In genomic region chr4:2837904-2838496, GRCh38 we compare ENCODE assay signal across 8 cellular contexts. TPM values are rescaled to one million over a fixed set of nuclear protein-coding genes. Genes with fewer than 3 reads are reported as not detected.
DNase-seq lines count a peak whose midpoint lies in the region; ATAC-seq and TF ChIP-seq lines count a peak whose summit lies in the region.

No MANE protein-coding gene starts in this region.

- H3K23me2 ChIP-seq in H9 (ENCODE audit: insufficient read length, low read depth, low read length, poor library complexity, severe bottlenecking): peaks cover 2% of the 10 kb centered on the region

- no peak overlapping the region for H4K91ac ChIP-seq in H9 (ENCODE audit: insufficient read length, low read depth, low read length)

- no peak for TF ChIP-seq CTCF in H9 (conservative IDR thresholded peaks at IDR 0.05)

- no peaks in the 10 kb centered on the region; the same call in 1 of the 2 replicates for H3K4me1 ChIP-seq in H9 (ENCODE audit: insufficient read depth, low read length)
- peaks cover 11 to 18% of the 10 kb centered on the region in 2 donors for H3K4me1 ChIP-seq in mucosa of rectum (ENCODE audit: control insufficient read depth in 2 of 2, insufficient read depth in 2 of 2, low read length in 2 of 2)

- no peak overlapping the region for H4K5ac ChIP-seq in H9 (ENCODE audit: insufficient read length, low read depth, low read length)

- H3K27me3 ChIP-seq in H9 (ENCODE audit: insufficient read depth, low read length): no peaks in the 10 kb centered on the region
- no peaks in the 10 kb centered on the region for H3K27me3 ChIP-seq in mucosa of rectum (ENCODE audit: control insufficient read depth in 2 of 2, insufficient read depth in 2 of 2, low read length in 2 of 2)
- H3K27me3 ChIP-seq in MG63: no peaks in the 10 kb centered on the region

- H4K20me1 ChIP-seq in H9 (ENCODE audit: control insufficient read depth, insufficient read depth, insufficient read length): peaks cover 2% of the 10 kb centered on the region

- peaks cover 5 to 8% of the 10 kb centered on the region in 2 experiments; a peak in 3 of 5 replicates for H3K9me3 Mint-ChIP-seq in H9

- H3K9ac ChIP-seq in H9 (ENCODE audit: extremely low read depth, insufficient read length, low read length) (no peak overlapping the region), mucosa of rectum (ENCODE audit: low read depth in 1 of 2, low read length in 2 of 2) (peak overlapping the region; percentile 0 to 18)

- H4K8ac ChIP-seq in H9 (replicated peaks; ENCODE audit: insufficient read length, low read depth, low read length): no peak overlapping the region

- peaks cover 22 to 26% of the 10 kb centered on the region in 2 experiments for H3K4me1 Mint-ChIP-seq in H9

- H2BK12ac ChIP-seq in H9 (ENCODE audit: insufficient read length, low read depth, low read length): no peak overlapping the region

- DNase-seq in H9 (no peak), dermis microvascular lymphatic vessel endothelial cell (ENCODE audit: low read depth in 2 of 2) (peak; percentile 55 to 83), NCI-H446 treated with DMSO at 0.1 percent for 48 hours (lab: John Stamatoyannopoulos, UW) (no peak), MG63 (no peak)
- DNase-seq in activated CD4-positive, alpha-beta T cell treated with anti-CD3 and anti-CD28 coated beads for 1 hour: peak; percentile 54
- DNase-seq in stimulated activated naive CD8-positive, alpha-beta T cell treated with anti-CD3 and anti-CD28 coated beads, Interleukin-15, Interleukin-2, amounts not matched to agents 100 U/mL and 50 U/mL, for 24 hours: peak; percentile 65

- no CpG with 5 or more reads among the region's 8 CpGs for WGBS in H9 (ENCODE audit: extremely low coverage, insufficient read length, low lambda C conversion rate)

- H3K27ac Mint-ChIP-seq in H9: peak overlapping the region in 2 of 3 experiments; percentile 49 to 69; a peak in 3 of 7 replicates

- H3K36me3 ChIP-seq in mucosa of rectum (ENCODE audit: control insufficient read depth in 2 of 2, insufficient read depth in 2 of 2, low read length in 2 of 2) (peaks cover 16 to 20% of the 10 kb centered on the region in 2 donors), MG63 (no peaks in the 10 kb centered on the region)

- H3K36me3 Mint-ChIP-seq in H9 (ENCODE audit: insufficient read depth in 1 of 3, low read depth in 3 of 3): peaks cover 2 to 18% (median 18%) of the 10 kb centered on the region in 3 experiments

- no peak overlapping the region for H2BK15ac ChIP-seq in H9 (ENCODE audit: low read depth, low read length)

- no peak overlapping the region for H3K56ac ChIP-seq in H9 (ENCODE audit: insufficient read length, low read depth, low read length)

- no peak overlapping the region for H2BK120ac ChIP-seq in H9 (ENCODE audit: low read depth, low read length, poor library complexity, severe bottlenecking)

- H3K14ac ChIP-seq in H9 (ENCODE audit: insufficient read depth, low read length): no peak overlapping the region

- no peak overlapping the region for H2AK5ac ChIP-seq in H9 (ENCODE audit: insufficient read length, low read length)

- no peak overlapping the region for H3K27ac ChIP-seq in H9 (ENCODE audit: insufficient read length, low read depth, low read length)
- peak overlapping the region; percentile 53 to 75 for H3K27ac ChIP-seq in mucosa of rectum (ENCODE audit: low read depth in 2 of 2, low read length in 2 of 2)

- no peaks in the 10 kb centered on the region for H3K79me1 ChIP-seq in H9 (ENCODE audit: insufficient read depth, low read depth, low read length, poor library complexity, severe bottlenecking)

- ATAC-seq in stimulated activated naive CD8-positive, alpha-beta T cell treated with anti-CD3 and anti-CD28 coated beads, Interleukin-15, Interleukin-2, amounts not matched to agents 100 U/mL and 50 U/mL, for 24 hours: peak; percentile 83
- ATAC-seq in GM19452 (IDR thresholded peaks at IDR 0.05; ENCODE audit: unreplicated experiment): no peak

- H3K4me3 Mint-ChIP-seq in H9: no peak overlapping the region

- H3K4me3 ChIP-seq in mucosa of rectum (ENCODE audit: low read length in 2 of 2) (peak overlapping the region in 1 of 2 donors; percentile 59), MG63 (no peak overlapping the region)

- no peak overlapping the region for H3K18ac ChIP-seq in H9 (ENCODE audit: insufficient read length, low read depth, low read length)

- H3K23ac ChIP-seq in H9 (ENCODE audit: insufficient read length, low read depth, low read length): no peak overlapping the region

- H2BK5ac ChIP-seq in H9 (ENCODE audit: insufficient read length, low read length): no peak overlapping the region

- H2AFZ ChIP-seq in H9 (ENCODE audit: low read length): no peak overlapping the region

- no peak overlapping the region for H3K4me2 ChIP-seq in H9 (ENCODE audit: insufficient read depth, insufficient read length, low read length)

- H3T11ph ChIP-seq in H9 (ENCODE audit: low read length): no peak overlapping the region

- H2BK20ac ChIP-seq in H9 (ENCODE audit: low read depth, low read length, poor library complexity, severe bottlenecking): no peak overlapping the region

- no peaks in the 10 kb centered on the region for H3K79me2 ChIP-seq in H9 (ENCODE audit: insufficient read depth, low read length)

- H3K9me3 ChIP-seq in H9 (ENCODE audit: control insufficient read depth, low read depth, low read length) (no peaks in the 10 kb centered on the region), mucosa of rectum (ENCODE audit: control insufficient read depth in 2 of 2, low read length in 2 of 2) (no peaks in the 10 kb centered on the region), MG63 (no peaks in the 10 kb centered on the region)

- no peak overlapping the region for H3K4ac ChIP-seq in H9 (ENCODE audit: low read depth, low read length)

- no peaks in the 10 kb centered on the region for H3K27me3 Mint-ChIP-seq in H9 (ENCODE audit: low read depth)

RNA-seq across cellular contexts. Expression of gene ADD1, which starts 5.6 kb away (rescaled TPM):
- 163 and 166 TPM in 2 replicates for total RNA-seq in H9 (2021)
- 147 and 180 TPM in 2 replicates for total RNA-seq in dermis microvascular lymphatic vessel endothelial cell
- total RNA-seq in MG63 (2014; rRNA removed; shearing (Covaris generic); ENCODE audit: low replicate concordance): 62.5 and 77.3 TPM in 2 replicates

RNA-seq across cellular contexts. Expression of gene SH3BP2, which starts 45.1 kb away (rescaled TPM):
- total RNA-seq in H9 (2021) (34.1 and 37.6 TPM in 2 replicates), dermis microvascular lymphatic vessel endothelial cell (12.5 and 16.9 TPM in 2 replicates)
- 9.0 and 9.6 TPM in 2 replicates for total RNA-seq in MG63 (2014; rRNA removed; shearing (Covaris generic); ENCODE audit: low replicate concordance)

Comparison
In these comparisons a context has a peak if more than half of its experiments do, and no peak if none do; other contexts are left out.
1. DNase-seq: peak in activated CD4-positive, alpha-beta T cell treated with anti-CD3 and anti-CD28 coated beads for 1 hour (single experiment), dermis microvascular lymphatic vessel endothelial cell (2 of 2) and stimulated activated naive CD8-positive, alpha-beta T cell treated with anti-CD3 and anti-CD28 coated beads, Interleukin-15, Interleukin-2, amounts not matched to agents 100 U/mL and 50 U/mL, for 24 hours (single experiment); none in H9 (single experiment), NCI-H446 treated with DMSO at 0.1 percent for 48 hours (single experiment) and MG63 (single experiment).